Comparison of ENCODE assay signal across 20 cellular contexts in genomic region chrX:45842207-45842900, GRCh38.
DNase-seq lines count a peak whose midpoint lies in the region; ATAC-seq and TF ChIP-seq lines count a peak whose summit lies in the region.
"Had no signal": no experiment of that assay in that cellular context is flagged by ENCODE, and none has a peak within 500 bp of the region (broad histone marks: within the 10 kb centered on the region; RNA-seq: fewer than 3 reads in every experiment).

No MANE protein-coding gene starts in this region.

- TF ChIP-seq EP300 in SK-N-SH (IDR thresholded peaks at IDR 0.05; ENCODE audit: borderline replicate concordance in 1 of 2, low read depth in 1 of 2, low read length in 1 of 2): no peak
- TF ChIP-seq EP300 in upper lobe of left lung (IDR thresholded peaks at IDR 0.05): no peak

- WGBS in SK-N-SH (ENCODE audit: low lambda C conversion rate): 4% methylated on average over 2 of the region's 2 CpGs
- 41% methylated on average over 1 of the region's 2 CpGs for WGBS in mesenchymal stem cell
- 52 to 75% methylated on average over 2 of the region's 2 CpGs for WGBS in upper lobe of left lung, 2 donors

- H3F3A ChIP-seq in SK-N-SH (replicated peaks; ENCODE audit: insufficient read depth): peaks cover 12% of the 10 kb centered on the region

- H3K9me3 Mint-ChIP-seq in activated CD8-positive, alpha-beta T cell treated with anti-CD3 and anti-CD28 coated beads, Interleukin-2, amount 10 ng/mL, durations not matched to agents 7 days and 5 days (ENCODE audit: insufficient read depth): no peaks in the 10 kb centered on the region
- H3K9me3 Mint-ChIP-seq: CD8-positive, alpha-beta memory T cell; dendritic cell treated with granulocyte-macrophage colony-stimulating factor and Interleukin-4, amounts not matched to agents 40 ng/mL and 50 ng/mL, for 4 days had no signal

- H3K27me3 ChIP-seq in SK-N-SH (ENCODE audit: insufficient read depth) (no peaks in the 10 kb centered on the region; the same call in 1 of the 2 replicates), mesenchymal stem cell (ENCODE audit: control insufficient read depth in 1 of 2, insufficient read depth in 1 of 2, low read length in 2 of 2) (peaks cover 0 to 38% of the 10 kb centered on the region in 2 experiments), upper lobe of left lung (no peaks in the 10 kb centered on the region)
- H3K27me3 ChIP-seq: esophagus muscularis mucosa, neutrophil, right lobe of liver had no signal

- no peak for DNase-seq in SK-N-SH
- peak; percentile 15 for DNase-seq in GM03348 (ENCODE audit: low spot score)
- no peak for DNase-seq in activated CD8-positive, alpha-beta T cell treated with anti-CD3 and anti-CD28 coated beads, Interleukin-2, amount 10 ng/mL, durations not matched to agents 7 days and 5 days
- no peak for DNase-seq in mesenchymal stem cell
- DNase-seq in SIG-M5 treated with dmso at 0.1 percent for 504 hours (lab: John Stamatoyannopoulos, UW; ENCODE audit: unreplicated experiment): no peak
- no peak for DNase-seq in upper lobe of left lung
- DNase-seq: 8988T; CD8-positive, alpha-beta memory T cell; head of caudate nucleus; mesendoderm; NCI-H146; NCI-H446 treated with DMSO at 0.1 percent for 48 hours; right lobe of liver had no signal

- ATAC-seq in SK-N-SH treated with all-trans-retinoic acid at 6 μM for 48 hours (peak; percentile 42), HG02870 (IDR thresholded peaks at IDR 0.05; ENCODE audit: unreplicated experiment) (no peak), upper lobe of left lung (ENCODE audit: low FRiP score in 2 of 2) (no peak)
- ATAC-seq in activated CD8-positive, alpha-beta T cell treated with anti-CD3 and anti-CD28 coated beads, Interleukin-2, amount 10 ng/mL, durations not matched to agents 7 days and 5 days: no peak
- ATAC-seq: right lobe of liver had no signal

- no peaks in the 10 kb centered on the region for H3K27me3 Mint-ChIP-seq in activated CD8-positive, alpha-beta T cell treated with anti-CD3 and anti-CD28 coated beads, Interleukin-2, amount 10 ng/mL, durations not matched to agents 7 days and 5 days (ENCODE audit: low read depth)
- H3K27me3 Mint-ChIP-seq: dendritic cell treated with granulocyte-macrophage colony-stimulating factor and Interleukin-4, amounts not matched to agents 40 ng/mL and 50 ng/mL, for 4 days had no signal

- no peak overlapping the region for H3K4ac ChIP-seq in mesenchymal stem cell (ENCODE audit: low read depth in 1 of 2, low read length in 2 of 2)

- H3K27ac Mint-ChIP-seq in activated CD8-positive, alpha-beta T cell treated with anti-CD3 and anti-CD28 coated beads, Interleukin-2, amount 10 ng/mL, durations not matched to agents 7 days and 5 days: peak overlapping the region; percentile 68
- H3K27ac Mint-ChIP-seq: dendritic cell treated with granulocyte-macrophage colony-stimulating factor and Interleukin-4, amounts not matched to agents 40 ng/mL and 50 ng/mL, for 4 days had no signal

- no peak overlapping the region for H2AK5ac ChIP-seq in mesenchymal stem cell (ENCODE audit: low read length, severe bottlenecking)

- no peak overlapping the region for H3K9ac ChIP-seq in SK-N-SH
- H3K9ac ChIP-seq in mesenchymal stem cell (ENCODE audit: low read length): no peak overlapping the region

- H3K4me3 ChIP-seq in SK-N-SH (ENCODE audit: low read depth in 2 of 2, low read length in 1 of 2) (no peak overlapping the region), mesenchymal stem cell (ENCODE audit: insufficient read depth in 1 of 2, low read depth in 1 of 2, low read length in 2 of 2) (no peak overlapping the region), upper lobe of left lung (no peak overlapping the region)
- H3K4me3 ChIP-seq: esophagus muscularis mucosa, right lobe of liver, thoracic aorta had no signal

- TF ChIP-seq RAD21 in SK-N-SH (IDR thresholded peaks at IDR 0.05; ENCODE audit: low read length): no peak

- H3K4me1 ChIP-seq in SK-N-SH (ENCODE audit: control insufficient read depth in 1 of 2, insufficient read depth in 2 of 2, low read depth in 1 of 2, low read length in 1 of 2) (peaks cover 0 to 21% of the 10 kb centered on the region in 2 experiments; a peak in 2 of 4 replicates), mesenchymal stem cell (ENCODE audit: control insufficient read depth, insufficient read depth, low read depth, low read length) (peaks cover 4% of the 10 kb centered on the region), upper lobe of left lung (no peaks in the 10 kb centered on the region)
- H3K4me1 ChIP-seq: right lobe of liver had no signal

- no peak overlapping the region for H3K23ac ChIP-seq in mesenchymal stem cell (ENCODE audit: low read length in 2 of 2)

- POLR2A ChIA-PET in SK-N-SH (lab: Yijun Ruan, JAX): no interaction called here
- POLR2A ChIA-PET in activated CD8-positive, alpha-beta T cell treated with anti-CD3 and anti-CD28 coated beads, Interleukin-2, amount 10 ng/mL, durations not matched to agents 7 days and 5 days (lab: Charles Lee): interaction anchor here (0.9 to 1.1 kb wide), 2 partner anchors 36 to 73 kb away, joined by 3 read pairs; no protein-coding TSS in a partner anchor

- H4K91ac ChIP-seq in mesenchymal stem cell (ENCODE audit: low read length): no peak overlapping the region

- no peak overlapping the region for H3K4me3 Mint-ChIP-seq in activated CD8-positive, alpha-beta T cell treated with anti-CD3 and anti-CD28 coated beads, Interleukin-2, amount 10 ng/mL, durations not matched to agents 7 days and 5 days
- H3K4me3 Mint-ChIP-seq: dendritic cell treated with granulocyte-macrophage colony-stimulating factor and Interleukin-4, amounts not matched to agents 40 ng/mL and 50 ng/mL, for 4 days had no signal

- H2AFZ ChIP-seq in SK-N-SH (ENCODE audit: low read depth) (no peak overlapping the region), mesenchymal stem cell (ENCODE audit: low read depth, low read length) (no peak overlapping the region)

- H3K79me2 ChIP-seq in SK-N-SH (ENCODE audit: insufficient read depth): peaks cover 94% of the 10 kb centered on the region

- no peaks in the 10 kb centered on the region for H3K9me3 ChIP-seq in SK-N-SH
- H3K9me3 ChIP-seq in mesenchymal stem cell (ENCODE audit: control insufficient read depth, low read length): peaks cover 2% of the 10 kb centered on the region
- H3K9me3 ChIP-seq in upper lobe of left lung: no peaks in the 10 kb centered on the region
- H3K9me3 ChIP-seq: esophagus muscularis mucosa, neutrophil, right lobe of liver, thoracic aorta had no signal

- H3K27ac ChIP-seq in SK-N-SH (ENCODE audit: low read depth in 2 of 2, low read length in 1 of 2): peak overlapping the region in 1 of 2 experiments; percentile 42; a peak in 3 of 4 replicates
- peak overlapping the region; percentile 29 for H3K27ac ChIP-seq in mesenchymal stem cell (ENCODE audit: low read length, poor library complexity, severe bottlenecking)
- H3K27ac ChIP-seq in upper lobe of left lung: no peak overlapping the region
- H3K27ac ChIP-seq: esophagus muscularis mucosa, neutrophil, right lobe of liver, thoracic aorta, VCaP had no signal

- no peak for TF ChIP-seq CTCF in SK-N-SH (IDR thresholded peaks at IDR 0.05)
- TF ChIP-seq CTCF in upper lobe of left lung (IDR thresholded peaks at IDR 0.05): no peak

- H3K4me1 Mint-ChIP-seq in activated CD8-positive, alpha-beta T cell treated with anti-CD3 and anti-CD28 coated beads, Interleukin-2, amount 10 ng/mL, durations not matched to agents 7 days and 5 days (ENCODE audit: low read depth): peaks cover 38% of the 10 kb centered on the region

- no peaks in the 10 kb centered on the region for H4K20me1 ChIP-seq in SK-N-SH (ENCODE audit: insufficient read depth)

- peaks cover 37% of the 10 kb centered on the region for H3K36me3 Mint-ChIP-seq in activated CD8-positive, alpha-beta T cell treated with anti-CD3 and anti-CD28 coated beads, Interleukin-2, amount 10 ng/mL, durations not matched to agents 7 days and 5 days (ENCODE audit: low read depth)

- no peak overlapping the region for H2BK15ac ChIP-seq in mesenchymal stem cell (ENCODE audit: low read depth, poor library complexity, severe bottlenecking)

- no peak overlapping the region for H4K8ac ChIP-seq in mesenchymal stem cell (ENCODE audit: low read length)

- peak overlapping the region in 1 of 2 experiments; percentile 21 for H3K18ac ChIP-seq in mesenchymal stem cell (ENCODE audit: low read depth in 1 of 2, low read length in 2 of 2)

- CTCF ChIA-PET in SK-N-SH (lab: Yijun Ruan, JAX): interaction anchor here (0.6 kb wide), 1 partner anchor 48 kb away, joined by 3 read pairs; no protein-coding TSS in a partner anchor
- CTCF ChIA-PET in activated CD8-positive, alpha-beta T cell treated with anti-CD3 and anti-CD28 coated beads, Interleukin-2, amount 10 ng/mL, durations not matched to agents 7 days and 5 days (lab: Charles Lee): interaction anchor here (0.9 to 7.1 kb wide), 10 partner anchors 8 to 566 kb away, joined by 3 to 68 read pairs (median 4); no protein-coding TSS in a partner anchor

- H2BK5ac ChIP-seq in mesenchymal stem cell (ENCODE audit: low read depth, low read length, poor library complexity, severe bottlenecking): no peak overlapping the region

- H3K4me2 ChIP-seq in SK-N-SH (no peak overlapping the region), mesenchymal stem cell (ENCODE audit: low read length, poor library complexity, severe bottlenecking) (no peak overlapping the region)

- H3K79me1 ChIP-seq in mesenchymal stem cell (replicated peaks; ENCODE audit: low read length, poor library complexity, severe bottlenecking): no peaks in the 10 kb centered on the region

- no peak for TF ChIP-seq POLR2A in upper lobe of left lung (IDR thresholded peaks at IDR 0.05)

- no peak overlapping the region for H3K14ac ChIP-seq in mesenchymal stem cell (ENCODE audit: low read length in 2 of 2)

- no peak overlapping the region for H2BK12ac ChIP-seq in mesenchymal stem cell (ENCODE audit: low read length in 2 of 2)

- H3K36me3 ChIP-seq in SK-N-SH (replicated peaks in 1 of 2; ENCODE audit: control insufficient read depth in 1 of 2, insufficient read depth in 2 of 2, low read length in 1 of 2): peaks cover 0 to 29% of the 10 kb centered on the region in 2 experiments
- H3K36me3 ChIP-seq in mesenchymal stem cell (ENCODE audit: control insufficient read depth in 1 of 2, insufficient read depth in 2 of 2, low read depth in 1 of 2, low read length in 2 of 2): peaks cover 9 to 26% of the 10 kb centered on the region in 2 experiments
- H3K36me3 ChIP-seq in upper lobe of left lung: no peaks in the 10 kb centered on the region
- H3K36me3 ChIP-seq: esophagus muscularis mucosa, neutrophil, right lobe of liver, thoracic aorta had no signal

- no peaks in the 10 kb centered on the region for H3K9me2 ChIP-seq in SK-N-SH

- H2BK120ac ChIP-seq in mesenchymal stem cell (ENCODE audit: low read depth, low read length): no peak overlapping the region

TF ChIP-seq in SK-N-SH treated with all-trans-retinoic acid at 6 μM for 48 hours, 23 proteins besides CTCF, POLR2A, EP300 and RAD21 (continues in another document):
- no peak for TF ChIP-seq BACH2 (CRISPR knock-in tag; IDR thresholded peaks at IDR 0.05; ENCODE audit: borderline replicate concordance)

TF ChIP-seq in SK-N-SH, 30 proteins besides CTCF, POLR2A, EP300 and RAD21:
- TF ChIP-seq POLR2AphosphoS5 (IDR thresholded peaks at IDR 0.05; ENCODE audit: low read depth, low read length): no peak
